In genomic region chr6:107308676-107309075, GRCh38 we compare ENCODE assay signal across 19 cellular contexts.
"Had no signal": no experiment of that assay in that cellular context is flagged by ENCODE, and none has a peak within 500 bp of the region (broad histone marks: within the 10 kb centered on the region; RNA-seq: fewer than 3 reads in every experiment).

No MANE protein-coding gene starts in this region.

- H2AFZ ChIP-seq: hepatocyte, parathyroid adenoma had no signal

- H3K9ac ChIP-seq: parathyroid adenoma had no signal

- H3K4me2 ChIP-seq: hepatocyte had no signal

- DNase-seq: activated CD4-positive, alpha-beta memory T cell treated with anti-CD3 and anti-CD28 coated beads for 36 hours; activated CD4-positive, alpha-beta T cell treated with anti-CD3 and anti-CD28 coated beads for 48 hours; activated effector memory CD4-positive, alpha-beta T cell treated with Interleukin-2 at 50 U/mL for 16 hours; activated naive CD4-positive, alpha-beta T cell treated with anti-CD3 and anti-CD28 coated beads for 36 hours; activated naive CD8-positive, alpha-beta T cell treated with anti-CD3 and anti-CD28 coated beads, Interleukin-2, amount 10 ng/mL, durations not matched to agents 7 days and 5 days; activated T-cell treated with anti-CD3 and anti-CD28 coated beads, Interleukin-2, amount 50 U/mL, for 72 hours; amniotic stem cell; kidney glomerular epithelial cell; left lung; nephron progenitor cell; nucleus accumbens; right lobe of liver; small intestine; stomach; transverse colon had no signal

- H3K27me3 ChIP-seq: hepatocyte, left lung, right lobe of liver, stomach, suprapubic skin, transverse colon had no signal

- H3K27ac ChIP-seq: hepatocyte, left lung, parathyroid adenoma, right lobe of liver, stomach, suprapubic skin, transverse colon had no signal

- H3K9me3 ChIP-seq: left lung, right lobe of liver, stomach, suprapubic skin, transverse colon had no signal

- ATAC-seq: activated T-cell treated with anti-CD3 and anti-CD28 coated beads, Interleukin-2, amount 50 U/mL, for 72 hours; left lung; right lobe of liver; stimulated activated memory B cell treated with anti-CD40 and anti-IgM and Interleukin-4, amounts not matched to agents 10 μg/mL and 1 μg/mL and 100 μg/mL, for 72 hours had no signal

- H3K36me3 ChIP-seq: left lung, right lobe of liver, stomach, suprapubic skin, transverse colon had no signal

- H3K79me2 ChIP-seq: hepatocyte had no signal

- H3K4me1 ChIP-seq: left lung, parathyroid adenoma, right lobe of liver, suprapubic skin, transverse colon had no signal

- H3K4me3 ChIP-seq: hepatocyte, left lung, right lobe of liver, stomach, suprapubic skin, transverse colon had no signal
